ENCODE assay signal across 19 cellular contexts in genomic region chr1:64857347-64857746, GRCh38.
"Had no signal": no experiment of that assay in that cellular context is flagged by ENCODE, and none has a peak within 500 bp of the region (broad histone marks: within the 10 kb centered on the region; RNA-seq: fewer than 3 reads in every experiment).

No MANE protein-coding gene starts in this region.

- H3K9me3 Mint-ChIP-seq: activated CD4-positive, alpha-beta T cell treated with anti-CD3 and anti-CD28 coated beads, Interleukin-2, amount 10 ng/mL, durations not matched to agents 7 days and 5 days; neural crest cell; type B pancreatic cell had no signal

- H3K27me3 Mint-ChIP-seq: activated CD4-positive, alpha-beta T cell treated with anti-CD3 and anti-CD28 coated beads, Interleukin-2, amount 10 ng/mL, durations not matched to agents 7 days and 5 days; type B pancreatic cell had no signal

- H3K27ac Mint-ChIP-seq: activated CD4-positive, alpha-beta T cell treated with anti-CD3 and anti-CD28 coated beads, Interleukin-2, amount 10 ng/mL, durations not matched to agents 7 days and 5 days; activated CD8-positive, alpha-beta T cell treated with anti-CD3 and anti-CD28 coated beads, Interleukin-2, amount 10 ng/mL, durations not matched to agents 7 days and 5 days; type B pancreatic cell had no signal

- H3K4me3 Mint-ChIP-seq: activated CD4-positive, alpha-beta T cell treated with anti-CD3 and anti-CD28 coated beads, Interleukin-2, amount 10 ng/mL, durations not matched to agents 7 days and 5 days; activated CD8-positive, alpha-beta T cell treated with anti-CD3 and anti-CD28 coated beads, Interleukin-2, amount 10 ng/mL, durations not matched to agents 7 days and 5 days; neural crest cell; type B pancreatic cell had no signal

- DNase-seq: activated CD4-positive, alpha-beta T cell treated with anti-CD3 and anti-CD28 coated beads, Interleukin-2, amount 10 ng/mL, durations not matched to agents 7 days and 5 days; activated CD8-positive, alpha-beta T cell treated with anti-CD3 and anti-CD28 coated beads, Interleukin-2, amount 10 ng/mL, durations not matched to agents 7 days and 5 days; activated naive CD4-positive, alpha-beta T cell treated with Interleukin-2 at 50 U/mL for 16 hours; activated T-cell treated with anti-CD3 and anti-CD28 coated beads, Interleukin-2, amount 50 U/mL, for 1 hour; anterior cingulate cortex; effector CD4-positive, alpha-beta T cell; hippocampal formation; left cardiac atrium; SK-N-SH; stimulated activated CD4-positive, alpha-beta T cell treated with anti-CD3 and anti-CD28 coated beads, Interleukin-15, amount 100 ng/mL, for 24 hours; stimulated activated naive CD4-positive, alpha-beta T cell had no signal

- H3K4me3 ChIP-seq: body of pancreas, esophagus muscularis mucosa, smooth muscle cell, thoracic aorta had no signal

- H3K27ac ChIP-seq: esophagus muscularis mucosa, thoracic aorta had no signal

- ATAC-seq: activated CD4-positive, CD25-positive, alpha-beta regulatory T cell treated with anti-CD3 and anti-CD28 coated beads, Interleukin-2, amount 50 U/mL, for 24 hours; activated CD8-positive, alpha-beta T cell treated with anti-CD3 and anti-CD28 coated beads, Interleukin-2, amount 10 ng/mL, durations not matched to agents 7 days and 5 days; left cardiac atrium; sciatic nerve had no signal

- H3K27me3 ChIP-seq: body of pancreas, esophagus muscularis mucosa had no signal

- H3K9me3 ChIP-seq: body of pancreas, esophagus muscularis mucosa, SK-N-SH, thoracic aorta had no signal
